In genomic region chr19:57244513-57244912, GRCh38 we compare ENCODE assay signal across 25 cellular contexts. TPM values are rescaled to one million over a fixed set of nuclear protein-coding genes. Genes with fewer than 3 reads are reported as not detected.
"Had no signal": no experiment of that assay in that cellular context is flagged by ENCODE, and none has a peak within 500 bp of the region (broad histone marks: within the 10 kb centered on the region; RNA-seq: fewer than 3 reads in every experiment).

No MANE protein-coding gene starts in this region.

- H3K4me3 Mint-ChIP-seq: activated CD8-positive, alpha-beta T cell treated with anti-CD3 and anti-CD28 coated beads, Interleukin-2, amount 10 ng/mL, durations not matched to agents 7 days and 5 days; activated naive CD4-positive, alpha-beta T cell treated with anti-CD3 and anti-CD28 coated beads, Interleukin-2, amount 10 ng/mL, durations not matched to agents 7 days and 5 days; immature natural killer cell; WTC11 had no signal

- ATAC-seq: activated CD8-positive, alpha-beta T cell treated with anti-CD3 and anti-CD28 coated beads, Interleukin-2, amount 10 ng/mL, durations not matched to agents 7 days and 5 days; body of pancreas; foreskin keratinocyte; heart left ventricle; left colon; naive thymus-derived CD4-positive, alpha-beta T cell; right cardiac atrium; stimulated activated naive CD8-positive, alpha-beta T cell treated with anti-CD3 and anti-CD28 coated beads, Interleukin-15, Interleukin-2, amounts not matched to agents 100 U/mL and 50 U/mL, for 24 hours; WTC11 had no signal

- H3K27ac Mint-ChIP-seq: activated CD8-positive, alpha-beta T cell treated with anti-CD3 and anti-CD28 coated beads, Interleukin-2, amount 10 ng/mL, durations not matched to agents 7 days and 5 days; activated naive CD4-positive, alpha-beta T cell treated with anti-CD3 and anti-CD28 coated beads, Interleukin-2, amount 10 ng/mL, durations not matched to agents 7 days and 5 days; immature natural killer cell; naive thymus-derived CD4-positive, alpha-beta T cell; WTC11 had no signal

- DNase-seq: activated CD4-positive, alpha-beta T cell treated with anti-CD3 and anti-CD28 coated beads, Interleukin-2, amount 50 U/mL, for 1 hour; activated CD8-positive, alpha-beta T cell treated with anti-CD3 and anti-CD28 coated beads, Interleukin-2, amount 10 ng/mL, durations not matched to agents 7 days and 5 days; activated effector memory CD4-positive, alpha-beta T cell treated with anti-CD3 and anti-CD28 coated beads, Interleukin-2, amount 50 U/mL, for 16 hours; activated naive CD4-positive, alpha-beta T cell treated with anti-CD3 and anti-CD28 coated beads, Interleukin-2, amount 10 ng/mL, durations not matched to agents 7 days and 5 days; aorta; body of pancreas; dorsolateral prefrontal cortex; effector memory CD4-positive, alpha-beta T cell; foreskin keratinocyte; heart left ventricle; hypothalamus; immature natural killer cell; kidney; left colon; mammary epithelial cell; midbrain; naive thymus-derived CD4-positive, alpha-beta T cell; posterior cingulate gyrus; right cardiac atrium; spleen; stimulated activated naive CD8-positive, alpha-beta T cell treated with anti-CD3 and anti-CD28 coated beads, Interleukin-15, Interleukin-2, amounts not matched to agents 100 U/mL and 50 U/mL, for 24 hours; T-helper 2 cell; trophoblast cell; uterus had no signal

- H3K27me3 Mint-ChIP-seq: activated naive CD4-positive, alpha-beta T cell treated with anti-CD3 and anti-CD28 coated beads, Interleukin-2, amount 10 ng/mL, durations not matched to agents 7 days and 5 days; naive thymus-derived CD4-positive, alpha-beta T cell had no signal

- H3K9me3 Mint-ChIP-seq: activated naive CD4-positive, alpha-beta T cell treated with anti-CD3 and anti-CD28 coated beads, Interleukin-2, amount 10 ng/mL, durations not matched to agents 7 days and 5 days; immature natural killer cell; WTC11 had no signal

RNA-seq across cellular contexts. Expression of gene AURKC, which starts 13.7 kb away (rescaled TPM):
- total RNA-seq: body of pancreas had no signal
